In the genomic region with DNA sequence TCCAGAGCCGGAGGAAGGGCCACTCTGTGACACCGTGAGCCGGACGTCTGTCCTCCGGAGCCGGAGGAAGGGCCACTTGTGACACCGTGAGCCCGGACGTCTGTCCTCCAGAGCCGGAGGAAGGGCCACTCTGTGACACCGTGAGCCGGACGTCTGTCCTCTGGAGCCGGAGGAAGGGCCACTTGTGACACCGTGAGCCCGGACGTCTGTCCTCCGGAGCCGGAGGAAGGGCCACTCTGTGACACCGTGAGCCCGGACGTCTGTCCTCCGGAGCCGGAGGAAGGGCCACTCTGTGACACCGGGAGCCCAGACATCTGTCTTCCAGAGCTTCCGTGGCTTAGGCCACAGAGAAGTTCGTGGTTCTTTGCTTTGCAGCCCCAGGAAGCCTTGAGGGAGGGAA, we compare ENCODE assay signal across 2 cellular contexts. TPM values are rescaled to one million over a fixed set of nuclear protein-coding genes. Genes with fewer than 3 reads are reported as not detected.
"Had no signal": no experiment of that assay in that cellular context is flagged by ENCODE, and none has a peak within 500 bp of the region (broad histone marks: within the 10 kb centered on the region; RNA-seq: fewer than 3 reads in every experiment).

No MANE protein-coding gene starts in this region.

RNA-seq across cellular contexts. Expression of a gene that starts 6.6 kb away (rescaled TPM):
- total RNA-seq: renal cortical epithelial cell had no signal
- polyA plus RNA-seq: naive thymus-derived CD4-positive, alpha-beta T cell had no signal
